8 cellular contexts compared by ENCODE assay signal in the genomic region with DNA sequence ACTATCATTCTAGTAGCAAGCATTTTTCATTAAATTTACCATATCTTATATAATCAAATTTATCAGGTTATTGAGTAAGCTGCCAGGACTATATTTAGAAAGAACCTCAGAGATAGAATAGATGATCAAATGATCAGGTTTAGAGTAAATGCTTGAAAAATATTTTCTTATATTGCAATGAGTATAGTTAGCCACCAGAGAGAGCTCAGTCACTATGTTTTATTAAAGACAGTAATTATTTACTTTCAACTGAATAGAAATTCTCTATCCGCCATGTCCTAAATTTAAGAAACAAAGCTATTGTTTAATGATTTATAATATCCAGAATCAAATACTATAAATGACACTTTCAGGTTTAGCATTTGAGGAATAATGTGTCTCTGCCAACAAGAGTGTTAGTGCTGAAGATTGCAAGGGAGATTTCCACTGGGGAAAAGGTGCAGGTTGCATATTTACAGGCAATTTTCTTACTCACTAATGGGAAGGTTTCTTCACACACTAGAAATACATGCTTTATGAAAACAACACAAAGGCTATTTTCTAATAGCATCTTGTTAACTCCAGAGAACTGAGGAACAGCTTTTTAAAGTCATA.
DNase-seq lines count a peak whose midpoint lies in the region; ATAC-seq, FAIRE-seq and TF ChIP-seq lines count a peak whose summit lies in the region.

No MANE protein-coding gene starts in this region.

- no peaks in the 10 kb centered on the region for H3K4me1 ChIP-seq in vagina

- intact Hi-C loops in vagina (cut with DNase I): no loop called here

- no peaks in the 10 kb centered on the region for H3K9me3 ChIP-seq in vagina

- H3K27ac ChIP-seq in vagina: no peak overlapping the region

- peak; percentile 39 for TF ChIP-seq CTCF in foreskin fibroblast (IDR thresholded peaks at IDR 0.05; ENCODE audit: low read depth, low read length)
- peak in 2 of 3 experiments; percentile 35 to 36 for TF ChIP-seq CTCF in vagina (IDR thresholded peaks at IDR 0.05)
- no peak for TF ChIP-seq CTCF in omental fat pad (IDR thresholded peaks at IDR 0.05)

- DNase-seq in COLO829 (ENCODE audit: low spot score) (peak; percentile 28), HS-5 (ENCODE audit: low read depth) (peak; percentile 13), RCC 7860 (ENCODE audit: low spot score) (peak; percentile 23), foreskin fibroblast (peak in 1 of 2 donors; percentile 38), vagina (ENCODE audit: extremely low spot score in 2 of 2) (no peak), omental fat pad (ENCODE audit: low spot score) (no peak), D341Med (ENCODE audit: low spot score) (no peak)
- no peak for DNase-seq in activated T-cell treated with anti-CD3 and anti-CD28 coated beads, Interleukin-2, amount 50 U/mL, for 48 hours

- ATAC-seq in omental fat pad (ENCODE audit: low FRiP score): no peak

- no peaks in the 10 kb centered on the region for H3K27me3 ChIP-seq in vagina

- H3K36me3 ChIP-seq in vagina: no peaks in the 10 kb centered on the region

- H3K4me3 ChIP-seq in foreskin fibroblast (ENCODE audit: low read depth in 1 of 2, low read length in 2 of 2) (no peak overlapping the region), vagina (no peak overlapping the region)

- TF ChIP-seq POLR2A in vagina (IDR thresholded peaks at IDR 0.05): no peak

- FAIRE-seq in RCC 7860 (lab: Jason Lieb, UNC): peak; percentile 60

Comparison
In these comparisons a context has a peak if more than half of its experiments do, and no peak if none do; other contexts are left out.
1. DNase-seq: peak in COLO829 (single experiment), HS-5 (single experiment) and RCC 7860 (single experiment); none in vagina (0 of 2), activated T-cell treated with anti-CD3 and anti-CD28 coated beads, Interleukin-2, amount 50 U/mL, for 48 hours (0 of 2), omental fat pad (single experiment) and D341Med (single experiment).
2. CTCF ChIP-seq: peak in foreskin fibroblast (single experiment) and vagina (2 of 3); none in omental fat pad (0 of 3).